In genomic region chr2:216918088-216918680, GRCh38 we compare ENCODE assay signal across 13 cellular contexts. TPM values are rescaled to one million over a fixed set of nuclear protein-coding genes. Genes with fewer than 3 reads are reported as not detected.
DNase-seq lines count a peak whose midpoint lies in the region; ATAC-seq, FAIRE-seq and TF ChIP-seq lines count a peak whose summit lies in the region.
"Had no signal": no experiment of that assay in that cellular context is flagged by ENCODE, and none has a peak within 500 bp of the region (broad histone marks: within the 10 kb centered on the region; RNA-seq: fewer than 3 reads in every experiment).

No MANE protein-coding gene starts in this region.

- no peaks in the 10 kb centered on the region for H3K36me3 Mint-ChIP-seq in activated naive CD8-positive, alpha-beta T cell treated with anti-CD3 and anti-CD28 coated beads, Interleukin-2, amount 10 ng/mL, durations not matched to agents 7 days and 5 days
- no peaks in the 10 kb centered on the region for H3K36me3 Mint-ChIP-seq in activated naive CD8-positive, alpha-beta T cell treated with anti-CD3 and anti-CD28 coated beads, Interleukin-2, amount 50 U/mL, for 24 hours (ENCODE audit: low read depth)

- peak overlapping the region; percentile 23 for H3K27ac Mint-ChIP-seq in activated naive CD8-positive, alpha-beta T cell treated with anti-CD3 and anti-CD28 coated beads, Interleukin-2, amount 10 ng/mL, durations not matched to agents 7 days and 5 days
- no peak overlapping the region for H3K27ac Mint-ChIP-seq in activated naive CD8-positive, alpha-beta T cell treated with anti-CD3 and anti-CD28 coated beads, Interleukin-2, amount 50 U/mL, for 24 hours
- H3K27ac Mint-ChIP-seq: B cell had no signal

- H3K27me3 Mint-ChIP-seq in activated naive CD8-positive, alpha-beta T cell treated with anti-CD3 and anti-CD28 coated beads, Interleukin-2, amount 10 ng/mL, durations not matched to agents 7 days and 5 days, result peaks cover 12% of the 10 kb centered on the region
- H3K27me3 Mint-ChIP-seq in activated naive CD8-positive, alpha-beta T cell treated with anti-CD3 and anti-CD28 coated beads, Interleukin-2, amount 50 U/mL, for 24 hours, result peaks cover 2% of the 10 kb centered on the region

- H3K36me3 ChIP-seq in gastroesophageal sphincter, result no peaks in the 10 kb centered on the region
- H3K36me3 ChIP-seq: lower lobe of right lung, WERI-Rb-1 had no signal

- no peak overlapping the region for H3K4me3 Mint-ChIP-seq in activated naive CD8-positive, alpha-beta T cell treated with anti-CD3 and anti-CD28 coated beads, Interleukin-2, amount 10 ng/mL, durations not matched to agents 7 days and 5 days
- H3K4me3 Mint-ChIP-seq in activated naive CD8-positive, alpha-beta T cell treated with anti-CD3 and anti-CD28 coated beads, Interleukin-2, amount 50 U/mL, for 24 hours, result no peak overlapping the region
- H3K4me3 Mint-ChIP-seq: B cell had no signal

- no peaks in the 10 kb centered on the region for H3K9me3 ChIP-seq in gastroesophageal sphincter
- H3K9me3 ChIP-seq: lower lobe of right lung had no signal

- no peaks in the 10 kb centered on the region for H3K9me3 Mint-ChIP-seq in activated naive CD8-positive, alpha-beta T cell treated with anti-CD3 and anti-CD28 coated beads, Interleukin-2, amount 10 ng/mL, durations not matched to agents 7 days and 5 days
- no peaks in the 10 kb centered on the region for H3K9me3 Mint-ChIP-seq in activated naive CD8-positive, alpha-beta T cell treated with anti-CD3 and anti-CD28 coated beads, Interleukin-2, amount 50 U/mL, for 24 hours

- H3K27me3 ChIP-seq in gastroesophageal sphincter, result no peaks in the 10 kb centered on the region

- H3K4me1 Mint-ChIP-seq in activated naive CD8-positive, alpha-beta T cell treated with anti-CD3 and anti-CD28 coated beads, Interleukin-2, amount 10 ng/mL, durations not matched to agents 7 days and 5 days, result peaks cover 2% of the 10 kb centered on the region
- no peaks in the 10 kb centered on the region for H3K4me1 Mint-ChIP-seq in activated naive CD8-positive, alpha-beta T cell treated with anti-CD3 and anti-CD28 coated beads, Interleukin-2, amount 50 U/mL, for 24 hours

- H3K27ac ChIP-seq in gastroesophageal sphincter, result no peak overlapping the region
- H3K27ac ChIP-seq: lower lobe of right lung, WERI-Rb-1 had no signal

- FAIRE-seq in urothelium cell line (lab: Jason Lieb, UNC), result no peak
- FAIRE-seq: endometrium had no signal

- WGBS in gastroesophageal sphincter (ENCODE audit: low coverage in 1 of 2), 2 donors, result 65 to 70% methylated on average over 6 of the region's 6 CpGs

- no peak for TF ChIP-seq EP300 in gastroesophageal sphincter (IDR thresholded peaks at IDR 0.05)

- POLR2A ChIA-PET in activated naive CD8-positive, alpha-beta T cell treated with anti-CD3 and anti-CD28 coated beads, Interleukin-2, amount 10 ng/mL, durations not matched to agents 7 days and 5 days (lab: Charles Lee), result interaction anchor here (0.5 to 0.6 kb wide), 2 partner anchors 63 to 722 kb away, joined by 3 to 4 read pairs; no protein-coding TSS in a partner anchor

- H3K4me3 ChIP-seq in gastroesophageal sphincter, result no peak overlapping the region
- H3K4me3 ChIP-seq: lower lobe of right lung had no signal

- TF ChIP-seq POLR2A in gastroesophageal sphincter (IDR thresholded peaks at IDR 0.05), result no peak

- no peak for ATAC-seq in activated naive CD8-positive, alpha-beta T cell treated with anti-CD3 and anti-CD28 coated beads, Interleukin-2, amount 10 ng/mL, durations not matched to agents 7 days and 5 days (ENCODE audit: low read depth)
- no peak for ATAC-seq in activated naive CD8-positive, alpha-beta T cell treated with anti-CD3 and anti-CD28 coated beads, Interleukin-2, amount 50 U/mL, for 24 hours
- ATAC-seq in gastroesophageal sphincter (peak; percentile 21), HG02759 (IDR thresholded peaks at IDR 0.05; ENCODE audit: unreplicated experiment) (no peak), GM21381 (IDR thresholded peaks at IDR 0.05; ENCODE audit: unreplicated experiment) (no peak)
- ATAC-seq: lower lobe of right lung had no signal

- DNase-seq in activated naive CD8-positive, alpha-beta T cell treated with anti-CD3 and anti-CD28 coated beads, Interleukin-2, amount 10 ng/mL, durations not matched to agents 7 days and 5 days, result no peak
- DNase-seq in activated naive CD8-positive, alpha-beta T cell treated with anti-CD3 and anti-CD28 coated beads, Interleukin-2, amount 50 U/mL, for 24 hours, result no peak
- DNase-seq in SW480 (ENCODE audit: low spot score) (peak; percentile 9), urothelium cell line (ENCODE audit: low spot score) (peak; percentile 38), NOMO-1 treated with dmso at 0.1 percent for 144 hours (lab: John Stamatoyannopoulos, UW; ENCODE audit: unreplicated experiment) (no peak)
- DNase-seq: activated gamma-delta T cell, lower lobe of right lung, WERI-Rb-1 had no signal

- H3K4me1 ChIP-seq in gastroesophageal sphincter, result peaks cover 0 to 7% (median 6%) of the 10 kb centered on the region in 3 donors
- H3K4me1 ChIP-seq: lower lobe of right lung had no signal

- TF ChIP-seq CTCF in gastroesophageal sphincter (IDR thresholded peaks at IDR 0.05), result no peak

RNA-seq across cellular contexts. Expression of gene TNP1, which starts 58.3 kb away (rescaled TPM):
- total RNA-seq in activated naive CD8-positive, alpha-beta T cell treated with anti-CD3 and anti-CD28 coated beads, Interleukin-2, amount 10 ng/mL, durations not matched to agents 7 days and 5 days, result not detected
- total RNA-seq in gastroesophageal sphincter, result not detected
- total RNA-seq: B cell, lower lobe of right lung had no signal

Comparison
In these comparisons a context has a peak if more than half of its experiments do, and no peak if none do; other contexts are left out.
1. DNase-seq: peak in SW480 (single experiment) and urothelium cell line (single experiment); none in activated naive CD8-positive, alpha-beta T cell treated with anti-CD3 and anti-CD28 coated beads, Interleukin-2, amount 10 ng/mL, durations not matched to agents 7 days and 5 days (single experiment), activated naive CD8-positive, alpha-beta T cell treated with anti-CD3 and anti-CD28 coated beads, Interleukin-2, amount 50 U/mL, for 24 hours (single experiment) and NOMO-1 treated with dmso at 0.1 percent for 144 hours (single experiment).